27 cellular contexts compared by ENCODE assay signal in genomic region chr3:74033366-74033765, GRCh38.
"Had no signal": no experiment of that assay in that cellular context is flagged by ENCODE, and none has a peak within 500 bp of the region (broad histone marks: within the 10 kb centered on the region; RNA-seq: fewer than 3 reads in every experiment).

No MANE protein-coding gene starts in this region.

- H3K36me3 Mint-ChIP-seq: mesothelial cell of epicardium; naive B cell; natural killer cell treated with Interleukin-12 subunit alpha and Interleukin-12 subunit beta and Interleukin-15 and Interleukin-18, amount 100 ng/mL, for 72 hours; stimulated activated memory B cell treated with anti-CD40 and anti-IgM and Interleukin-4, amounts not matched to agents 10 μg/mL and 1 μg/mL and 100 μg/mL, for 72 hours; type B pancreatic cell had no signal

- H3K9me3 Mint-ChIP-seq: dendritic cell treated with granulocyte-macrophage colony-stimulating factor and Interleukin-4, amounts not matched to agents 40 ng/mL and 50 ng/mL, for 4 days; endodermal cell had no signal

- H3K27ac Mint-ChIP-seq: dendritic cell treated with granulocyte-macrophage colony-stimulating factor and Interleukin-4, amounts not matched to agents 40 ng/mL and 50 ng/mL, for 4 days; endodermal cell; mesothelial cell of epicardium; natural killer cell treated with Interleukin-12 subunit alpha and Interleukin-12 subunit beta and Interleukin-15 and Interleukin-18, amount 100 ng/mL, for 72 hours; stimulated activated memory B cell treated with anti-CD40 and anti-IgM and Interleukin-4, amounts not matched to agents 10 μg/mL and 1 μg/mL and 100 μg/mL, for 72 hours; type B pancreatic cell had no signal

- H3K4me1 Mint-ChIP-seq: naive B cell; stimulated activated memory B cell treated with anti-CD40 and anti-IgM and Interleukin-4, amounts not matched to agents 10 μg/mL and 1 μg/mL and 100 μg/mL, for 72 hours had no signal

- H3K4me3 Mint-ChIP-seq: dendritic cell treated with granulocyte-macrophage colony-stimulating factor and Interleukin-4, amounts not matched to agents 40 ng/mL and 50 ng/mL, for 4 days; endodermal cell; mesothelial cell of epicardium; naive B cell; natural killer cell treated with Interleukin-12 subunit alpha and Interleukin-12 subunit beta and Interleukin-15 and Interleukin-18, amount 100 ng/mL, for 72 hours; stimulated activated memory B cell treated with anti-CD40 and anti-IgM and Interleukin-4, amounts not matched to agents 10 μg/mL and 1 μg/mL and 100 μg/mL, for 72 hours; type B pancreatic cell had no signal

- DNase-seq: colonic mucosa; effector CD8-positive, alpha-beta T cell; endodermal cell; gastrocnemius medialis; heart left ventricle; kidney; left lung; mesenchymal stem cell; mucosa of descending colon; naive B cell; occipital lobe; ovary; posterior cingulate gyrus; psoas muscle; right cardiac atrium; spleen; stimulated activated CD4-positive, alpha-beta T cell treated with anti-CD3 and anti-CD28 coated beads, Interleukin-4, amount 100 ng/mL, for 4 hours; stimulated activated naive CD8-positive, alpha-beta T cell treated with anti-CD3 and anti-CD28 coated beads, Interleukin-15, Interleukin-2, amounts not matched to agents 100 U/mL and 50 U/mL, for 24 hours; substantia nigra; testis; tibial artery had no signal

- H3K27me3 Mint-ChIP-seq: dendritic cell treated with granulocyte-macrophage colony-stimulating factor and Interleukin-4, amounts not matched to agents 40 ng/mL and 50 ng/mL, for 4 days; naive B cell; natural killer cell treated with Interleukin-12 subunit alpha and Interleukin-12 subunit beta and Interleukin-15 and Interleukin-18, amount 100 ng/mL, for 72 hours; stimulated activated memory B cell treated with anti-CD40 and anti-IgM and Interleukin-4, amounts not matched to agents 10 μg/mL and 1 μg/mL and 100 μg/mL, for 72 hours had no signal

- ATAC-seq: esophagus mucosa; gastrocnemius medialis; heart left ventricle; left lung; mucosa of descending colon; natural killer cell treated with Interleukin-12 subunit alpha and Interleukin-12 subunit beta and Interleukin-15 and Interleukin-18, amount 100 ng/mL, for 72 hours; psoas muscle; right cardiac atrium; stimulated activated memory B cell treated with anti-CD40 and anti-IgM and Interleukin-4, amounts not matched to agents 10 μg/mL and 1 μg/mL and 100 μg/mL, for 72 hours; stimulated activated naive CD8-positive, alpha-beta T cell treated with anti-CD3 and anti-CD28 coated beads, Interleukin-15, Interleukin-2, amounts not matched to agents 100 U/mL and 50 U/mL, for 24 hours had no signal
